32 cellular contexts compared by ENCODE assay signal in genomic region chr5:169760229-169760628, GRCh38.
"Had no signal": no experiment of that assay in that cellular context is flagged by ENCODE, and none has a peak within 500 bp of the region (broad histone marks: within the 10 kb centered on the region; RNA-seq: fewer than 3 reads in every experiment).

No MANE protein-coding gene starts in this region.

- H3K9ac ChIP-seq: neural progenitor cell, parathyroid adenoma had no signal

- ATAC-seq: naive thymus-derived CD4-positive, alpha-beta T cell; naive thymus-derived CD8-positive, alpha-beta T cell; natural killer cell; natural killer cell treated with Interleukin-12 subunit alpha and Interleukin-12 subunit beta and Interleukin-15 and Interleukin-18, amount 100 ng/mL, for 72 hours; pancreas; psoas muscle; right cardiac atrium; right lobe of liver; sciatic nerve had no signal

- H3K4me3 Mint-ChIP-seq: naive thymus-derived CD4-positive, alpha-beta T cell; naive thymus-derived CD8-positive, alpha-beta T cell; natural killer cell; natural killer cell treated with Interleukin-12 subunit alpha and Interleukin-12 subunit beta and Interleukin-15 and Interleukin-18, amount 100 ng/mL, for 72 hours; nephron; nephron progenitor cell; neural crest cell; neural progenitor cell had no signal

- H3K4me3 ChIP-seq: neural progenitor cell, ovary, pancreas, prostate gland, psoas muscle, right atrium auricular region, right lobe of liver, sigmoid colon, skin epidermis, smooth muscle cell, spleen had no signal

- H3K36me3 Mint-ChIP-seq: natural killer cell, neural progenitor cell had no signal

- H3K27me3 Mint-ChIP-seq: naive thymus-derived CD4-positive, alpha-beta T cell; naive thymus-derived CD8-positive, alpha-beta T cell; natural killer cell treated with Interleukin-12 subunit alpha and Interleukin-12 subunit beta and Interleukin-15 and Interleukin-18, amount 100 ng/mL, for 72 hours had no signal

- H3K27ac ChIP-seq: neural progenitor cell, neutrophil, ovary, pancreas, parathyroid adenoma, prostate gland, psoas muscle, right atrium auricular region, right lobe of liver, sigmoid colon, skin epidermis, spleen had no signal

- H2AFZ ChIP-seq: neural progenitor cell, parathyroid adenoma had no signal

- H3K27me3 ChIP-seq: neural progenitor cell, neutrophil, ovary, pancreas, right atrium auricular region, right lobe of liver, sigmoid colon, spleen had no signal

- H3K9me3 Mint-ChIP-seq: naive thymus-derived CD4-positive, alpha-beta T cell; naive thymus-derived CD8-positive, alpha-beta T cell; natural killer cell; natural killer cell treated with Interleukin-12 subunit alpha and Interleukin-12 subunit beta and Interleukin-15 and Interleukin-18, amount 100 ng/mL, for 72 hours; nephron; nephron progenitor cell; neural crest cell; neural progenitor cell had no signal

- H3K9me3 ChIP-seq: neutrophil, ovary, pancreas, prostate gland, psoas muscle, right atrium auricular region, right lobe of liver, sigmoid colon, spleen had no signal

- H3K4me1 ChIP-seq: neural progenitor cell, pancreas, prostate gland, psoas muscle, right atrium auricular region, right lobe of liver, sigmoid colon, spleen had no signal

- H3K79me2 ChIP-seq: parathyroid adenoma had no signal

- DNase-seq: naive thymus-derived CD4-positive, alpha-beta T cell; naive thymus-derived CD8-positive, alpha-beta T cell; natural killer cell; nephron progenitor cell; nucleus accumbens; occipital lobe; ovary; pancreas; posterior cingulate gyrus; psoas muscle; retina; right cardiac atrium; right lobe of liver; sigmoid colon; small intestine; spleen; stimulated activated CD4-positive, alpha-beta T cell treated with anti-CD3 and anti-CD28 coated beads, Interleukin-12 subunit alpha, Interleukin-12 subunit beta, amount 100 ng/mL, for 4 hours; stimulated activated CD4-positive, alpha-beta T cell treated with anti-CD3 and anti-CD28 coated beads, Interleukin-15, amount 100 ng/mL, for 24 hours; stimulated activated CD4-positive, alpha-beta T cell treated with anti-CD3 and anti-CD28 coated beads, Interleukin-1b, Interleukin-23, amount 100 ng/mL, for 48 hours; stimulated activated CD4-positive, alpha-beta T cell treated with anti-CD3 and anti-CD28 coated beads, Interleukin-2, amount 100 ng/mL, for 24 hours had no signal

- H3K4me2 ChIP-seq: neural progenitor cell, smooth muscle cell had no signal

- H3K27ac Mint-ChIP-seq: naive thymus-derived CD4-positive, alpha-beta T cell; natural killer cell treated with Interleukin-12 subunit alpha and Interleukin-12 subunit beta and Interleukin-15 and Interleukin-18, amount 100 ng/mL, for 72 hours; nephron; nephron progenitor cell; neural progenitor cell; progenitor cell of endocrine pancreas had no signal

- H3K36me3 ChIP-seq: neural progenitor cell, ovary, pancreas, prostate gland, right atrium auricular region, right lobe of liver, sigmoid colon had no signal
